Comparison of ENCODE assay signal across 8 cellular contexts in genomic region chr7:151110941-151111645, GRCh38. TPM values are rescaled to one million over a fixed set of nuclear protein-coding genes. Genes with fewer than 3 reads are reported as not detected.
A peak's percentile ranks its signal among the peaks of the same experiment; 100 is the strongest.
DNase-seq lines count a peak whose midpoint lies in the region; ATAC-seq and TF ChIP-seq lines count a peak whose summit lies in the region.

No MANE protein-coding gene starts in this region.

- H3K27ac Mint-ChIP-seq in T-cell: no peak overlapping the region

- no peak for TF ChIP-seq EP300 in sigmoid colon (IDR thresholded peaks at IDR 0.05)

- H3K36me3 Mint-ChIP-seq in T-cell: peaks cover 5% of the 10 kb centered on the region

- H3K27ac ChIP-seq in left ventricle myocardium inferior (replicated peaks): peak overlapping the region; percentile 42
- peak overlapping the region in 2 of 4 donors; percentile 10 to 70 for H3K27ac ChIP-seq in sigmoid colon

- DNase-seq in DMS53 (lab: John Stamatoyannopoulos, UW) (peak; percentile 87), T-cell (peak; percentile 36 to 76 (median 65)), adipocyte (ENCODE audit: low read depth) (peak; percentile 89), left ventricle myocardium inferior (peak; percentile 75), sigmoid colon (peak; percentile 90)
- DNase-seq in Jurkat, Clone E6-1 (ENCODE audit: low read depth, low spot score): peak; percentile 39

- peaks cover 0 to 13% of the 10 kb centered on the region in 2 donors for H3K27me3 Mint-ChIP-seq in T-cell

- WGBS in sigmoid colon, 2 donors: 34 to 43% methylated on average over 20 of the region's 20 CpGs

- CTCF ChIA-PET in T-cell (lab: Charles Lee): interaction anchor here (0.6 to 2.0 kb wide), 15 partner anchors 13 to 224 kb away, joined by 3 to 15 read pairs (median 4); partner anchors contain the start of gene ABCB8 (in 1 of the 2)

- peaks cover 5 to 12% (median 6%) of the 10 kb centered on the region in 3 donors for H3K4me1 Mint-ChIP-seq in T-cell

- intact Hi-C loops in left ventricle myocardium inferior (cut with micrococcal nuclease) (no loop called here), sigmoid colon (cut with DNase I) (loop anchor here (1.0 to 2.0 kb wide), 3 partner anchors 24 to 82 kb away; partner anchors contain the start of genes ABCB8 and SLC4A2)

- H3K9me3 ChIP-seq in adipocyte (ENCODE audit: control insufficient read depth, low read length): no peaks in the 10 kb centered on the region
- no peaks in the 10 kb centered on the region for H3K9me3 ChIP-seq in left ventricle myocardium inferior (replicated peaks)
- no peaks in the 10 kb centered on the region for H3K9me3 ChIP-seq in sigmoid colon

- POLR2A ChIA-PET in T-cell (lab: Charles Lee): interaction anchor here in 1 of 2 donors (0.5 kb wide), 1 partner anchor 61 kb away, joined by 3 read pairs; no protein-coding TSS in a partner anchor

- H3K27me3 ChIP-seq in adipocyte (replicated peaks; ENCODE audit: control insufficient read depth, insufficient read depth, low read length) (no peaks in the 10 kb centered on the region), left ventricle myocardium inferior (ENCODE audit: low read depth) (no peaks in the 10 kb centered on the region), sigmoid colon (no peaks in the 10 kb centered on the region)

- peak; percentile 91 for ATAC-seq in GM21381 (IDR thresholded peaks at IDR 0.05; ENCODE audit: unreplicated experiment)
- ATAC-seq in T-cell (replicated peaks in 1 of 4): peak; percentile 63 to 78 (median 70)
- ATAC-seq in HG03520 (IDR thresholded peaks at IDR 0.05; ENCODE audit: unreplicated experiment): no peak

- TF ChIP-seq CTCF in left ventricle myocardium inferior (IDR thresholded peaks at IDR 0.05; ENCODE audit: borderline replicate concordance) (peak; percentile 95), sigmoid colon (IDR thresholded peaks at IDR 0.05) (peak; percentile 83 to 88 (median 86))

- TF ChIP-seq POLR2A in sigmoid colon (IDR thresholded peaks at IDR 0.05): no peak

- H3K4me3 Mint-ChIP-seq in T-cell: no peak overlapping the region

- H3K4me1 ChIP-seq in adipocyte (ENCODE audit: control insufficient read depth, insufficient read depth, low read length) (peaks cover 13% of the 10 kb centered on the region), left ventricle myocardium inferior (peaks cover 37% of the 10 kb centered on the region), sigmoid colon (peaks cover 0 to 54% (median 51%) of the 10 kb centered on the region in 4 donors)

- H3K36me3 ChIP-seq in adipocyte (ENCODE audit: control insufficient read depth, insufficient read depth, low read length, severe bottlenecking) (peaks cover 5% of the 10 kb centered on the region), left ventricle myocardium inferior (peaks cover 4% of the 10 kb centered on the region), sigmoid colon (peaks cover 0 to 4% (median 0%) of the 10 kb centered on the region in 4 donors)

- H3K9ac ChIP-seq in adipocyte (ENCODE audit: low read length): peak overlapping the region; percentile 20

- no peaks in the 10 kb centered on the region for H3K9me3 Mint-ChIP-seq in T-cell

- no peak overlapping the region for H3K4me3 ChIP-seq in Jurkat, Clone E6-1 (ENCODE audit: low read length)
- H3K4me3 ChIP-seq in adipocyte (ENCODE audit: low read length) (no peak overlapping the region), left ventricle myocardium inferior (no peak overlapping the region), sigmoid colon (no peak overlapping the region)

RNA-seq across cellular contexts. Expression of gene AGAP3, which starts 24.8 kb away (rescaled TPM):
- polyA plus RNA-seq in Jurkat, Clone E6-1 (2012; ENCODE audit: insufficient read depth, insufficient read length): 38.2 TPM
- total RNA-seq in T-cell (10 to 100 TPM; 28.2 to 67.3 (median 50.9) TPM), left ventricle myocardium inferior (51.0 TPM), sigmoid colon (10 to 100 TPM; 34.2 to 89.7 (median 40.9) TPM)
- 10 to 100 TPM; 27.7 to 42.3 (median 33.6) TPM for polyA plus RNA-seq in sigmoid colon

RNA-seq across cellular contexts. Expression of gene TMUB1, which starts 27.8 kb away (rescaled TPM):
- polyA plus RNA-seq in Jurkat, Clone E6-1 (2012; ENCODE audit: insufficient read depth, insufficient read length): 24.7 TPM
- total RNA-seq in T-cell: 10 to 100 TPM; 44.0 to 67.0 (median 56.5) TPM
- total RNA-seq in left ventricle myocardium inferior: 30.1 TPM
- 10 to 100 TPM; 33.4 to 48.9 (median 41.9) TPM for total RNA-seq in sigmoid colon
- polyA plus RNA-seq in sigmoid colon: 10 to 100 TPM; 45.0 to 74.6 (median 47.4) TPM

RNA-seq across cellular contexts. Expression of gene FASTK, which starts 30.5 kb away (rescaled TPM):
- polyA plus RNA-seq in Jurkat, Clone E6-1 (2012; ENCODE audit: insufficient read depth, insufficient read length): 34.5 TPM
- 100 to 1,000 TPM in 4 of 5 donors, 10 to 100 TPM in 1; 98.8 to 157 (median 151) TPM for total RNA-seq in T-cell
- total RNA-seq in left ventricle myocardium inferior: 75.7 TPM
- 10 to 100 TPM; 61.5 to 80.0 (median 69.9) TPM for total RNA-seq in sigmoid colon
- 100 to 1,000 TPM in 1 of 3 donors, 10 to 100 TPM in 2; 61.3 to 124 (median 65.0) TPM for polyA plus RNA-seq in sigmoid colon

RNA-seq across cellular contexts. Expression of gene SLC4A2, which starts 51.7 kb away (rescaled TPM):
- 71.3 TPM for polyA plus RNA-seq in Jurkat, Clone E6-1 (2012; ENCODE audit: insufficient read depth, insufficient read length)
- total RNA-seq in T-cell: 10 to 100 TPM; 52.0 to 91.5 (median 74.4) TPM
- total RNA-seq in left ventricle myocardium inferior: 62.9 TPM
- total RNA-seq in sigmoid colon: 100 to 1,000 TPM in 1 of 4 donors, 10 to 100 TPM in 3; 56.9 to 124 (median 91.7) TPM
- 100 to 1,000 TPM in 1 of 3 donors, 10 to 100 TPM in 2; 12.3 to 114 (median 23.4) TPM for polyA plus RNA-seq in sigmoid colon

RNA-seq across cellular contexts. Expression of gene CDK5, which starts 53.4 kb away (rescaled TPM):
- polyA plus RNA-seq in Jurkat, Clone E6-1 (2012; ENCODE audit: insufficient read depth, insufficient read length): 78.3 TPM
- 1 to 10 TPM; 5.3 to 8.4 (median 6.5) TPM for total RNA-seq in T-cell
- total RNA-seq in left ventricle myocardium inferior: 9.6 TPM
- total RNA-seq in sigmoid colon: 1 to 10 TPM; 6.9 to 8.3 (median 7.7) TPM
- polyA plus RNA-seq in sigmoid colon: 10 to 100 TPM in 1 of 3 donors, 1 to 10 TPM in 2; 6.0 to 10.6 (median 9.8) TPM

Comparison
In these comparisons a context has a peak if more than half of its experiments do, and no peak if none do; other contexts are left out.
1. DNase-seq: peak in every context shown above with its lines; median percentile 90 in sigmoid colon; 89 in adipocyte; 87 in DMS53; 75 in left ventricle myocardium inferior; 65 in T-cell; 39 in Jurkat, Clone E6-1.